Comparison of ENCODE assay signal across 1 cellular context in genomic region chr18:63317556-63317946, GRCh38.
TF ChIP-seq lines count a peak whose summit lies in the region.

No MANE protein-coding gene starts in this region.

TF ChIP-seq in H1, 55 proteins besides CTCF, POLR2A, EP300 and RAD21 (continued from another document):
- TF ChIP-seq EGR1 (IDR thresholded peaks at IDR 0.05; ENCODE audit: borderline replicate concordance, low read depth, low read length): no peak
